In the genomic region with DNA sequence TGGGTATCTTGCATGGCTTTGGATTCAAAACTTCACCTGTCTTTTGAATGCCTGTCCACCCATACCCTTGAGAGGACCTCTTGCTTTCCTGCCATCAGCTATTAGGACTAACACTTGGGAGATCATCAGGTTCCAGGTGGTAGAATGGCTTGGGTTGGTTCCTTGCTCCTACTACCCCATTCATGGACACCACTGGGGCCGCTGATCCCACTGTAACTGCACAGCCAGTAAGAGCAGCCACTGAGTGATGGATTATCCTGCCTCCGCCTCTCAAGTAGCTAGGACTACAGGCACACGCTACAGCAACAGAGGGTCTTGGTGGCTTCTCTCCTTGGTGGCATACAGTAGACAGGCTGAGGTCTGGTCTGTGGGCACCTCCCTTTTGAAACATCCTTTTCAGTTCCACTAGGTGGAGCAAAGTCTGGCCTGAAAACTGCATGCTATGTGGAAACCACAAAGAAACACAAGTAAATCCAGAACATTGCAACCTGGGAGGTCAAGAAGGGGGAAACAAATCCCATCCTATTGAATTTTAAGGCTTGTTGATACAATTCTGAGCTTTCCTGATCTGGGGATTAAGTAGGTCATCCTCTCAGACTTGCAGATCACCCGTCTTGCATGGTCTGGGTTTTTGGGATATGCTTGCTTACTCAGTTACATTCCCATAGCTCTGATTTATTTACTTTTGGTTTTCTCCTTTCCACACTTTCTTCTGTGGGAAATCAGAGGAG, we compare ENCODE assay signal across 9 cellular contexts. TPM values are rescaled to one million over a fixed set of nuclear protein-coding genes. Genes with fewer than 3 reads are reported as not detected.
DNase-seq lines count a peak whose midpoint lies in the region; ATAC-seq and TF ChIP-seq lines count a peak whose summit lies in the region.
"Had no signal": no experiment of that assay in that cellular context is flagged by ENCODE, and none has a peak within 500 bp of the region (broad histone marks: within the 10 kb centered on the region; RNA-seq: fewer than 3 reads in every experiment).

No MANE protein-coding gene starts in this region.

- H3K79me2 ChIP-seq in H9 (ENCODE audit: insufficient read depth, low read length) (no peaks in the 10 kb centered on the region), SU-DHL-6 (ENCODE audit: insufficient read depth, low read length) (peaks cover 72% of the 10 kb centered on the region), osteoblast (ENCODE audit: insufficient read depth, low read length) (peaks cover 82% of the 10 kb centered on the region)

- H3K9ac ChIP-seq in H9 (ENCODE audit: extremely low read depth, insufficient read length, low read length) (no peak overlapping the region), SU-DHL-6 (ENCODE audit: low read length) (no peak overlapping the region)

- H2BK12ac ChIP-seq in H9 (ENCODE audit: insufficient read length, low read depth, low read length): no peak overlapping the region

- H3K14ac ChIP-seq in H9 (ENCODE audit: insufficient read depth, low read length): no peak overlapping the region

- H3K4ac ChIP-seq in H9 (ENCODE audit: low read depth, low read length): no peak overlapping the region

- H2AFZ ChIP-seq in H9 (ENCODE audit: low read length): no peak overlapping the region
- H2AFZ ChIP-seq in SU-DHL-6 (ENCODE audit: low read depth, low read length, severe bottlenecking): no peak overlapping the region
- no peak overlapping the region for H2AFZ ChIP-seq in osteoblast (ENCODE audit: low read length)

- H4K8ac ChIP-seq in H9 (replicated peaks; ENCODE audit: insufficient read length, low read depth, low read length): no peak overlapping the region

- H3K23ac ChIP-seq in H9 (ENCODE audit: insufficient read length, low read depth, low read length): no peak overlapping the region

- DNase-seq in CD1c-positive myeloid dendritic cell (ENCODE audit: extremely low spot score): peak; percentile 46
- DNase-seq in H9: peak; percentile 49
- DNase-seq in fibroblast of peridontal ligament (ENCODE audit: extremely low read depth): peak; percentile 87
- peak; percentile 59 for DNase-seq in osteoblast (ENCODE audit: insufficient read length, low spot score, missing footprints)
- DNase-seq in occipital lobe (lab: John Stamatoyannopoulos, UW): no peak
- DNase-seq in activated gamma-delta T cell (lab: John Stamatoyannopoulos, UW): no peak

- no peak overlapping the region for H2BK20ac ChIP-seq in H9 (ENCODE audit: low read depth, low read length, poor library complexity, severe bottlenecking)

- peak overlapping the region in 1 of 3 experiments; percentile 51; a peak in 4 of 7 replicates for H3K27ac Mint-ChIP-seq in H9

- H3K4me3 Mint-ChIP-seq in H9: no peak overlapping the region
- H3K4me3 Mint-ChIP-seq: T-helper 1 cell treated with Interleukin-12 subunit alpha and Interleukin-12 subunit beta and Interleukin-4 antibody, amounts not matched to agents 30 μg/mL and 1 μg/mL, for 36 hours had no signal

- no peaks in the 10 kb centered on the region for H3K79me1 ChIP-seq in H9 (ENCODE audit: insufficient read depth, low read depth, low read length, poor library complexity, severe bottlenecking)

- peaks cover 0 to 3% of the 10 kb centered on the region in 2 experiments; a peak in 2 of 5 replicates for H3K9me3 Mint-ChIP-seq in H9
- H3K9me3 Mint-ChIP-seq: T-helper 1 cell treated with Interleukin-12 subunit alpha and Interleukin-12 subunit beta and Interleukin-4 antibody, amounts not matched to agents 30 μg/mL and 1 μg/mL, for 36 hours had no signal

- ATAC-seq in GM19467 (IDR thresholded peaks at IDR 0.05; ENCODE audit: unreplicated experiment): no peak

- H3K4me1 ChIP-seq in H9 (ENCODE audit: insufficient read depth, low read length) (no peaks in the 10 kb centered on the region), osteoblast (ENCODE audit: insufficient read depth, low read length) (peaks cover 37% of the 10 kb centered on the region)

- no peaks in the 10 kb centered on the region for H3K27me3 ChIP-seq in H9 (ENCODE audit: insufficient read depth, low read length)
- H3K27me3 ChIP-seq in SU-DHL-6 (ENCODE audit: low read length): no peaks in the 10 kb centered on the region
- H3K27me3 ChIP-seq in osteoblast (ENCODE audit: insufficient read depth, low read length): no peaks in the 10 kb centered on the region

- H4K20me1 ChIP-seq in H9 (ENCODE audit: control insufficient read depth, insufficient read depth, insufficient read length) (no peaks in the 10 kb centered on the region), SU-DHL-6 (ENCODE audit: low read depth, low read length) (0 out of 2 replicates have a peak, but pooled peaks cover 2% of the 10 kb centered on the region), osteoblast (ENCODE audit: insufficient read depth, low read length) (peaks cover 10% of the 10 kb centered on the region)

- no peak overlapping the region for H4K5ac ChIP-seq in H9 (ENCODE audit: insufficient read length, low read depth, low read length)

- H3K56ac ChIP-seq in H9 (ENCODE audit: insufficient read length, low read depth, low read length): no peak overlapping the region

- no peak overlapping the region for H2BK5ac ChIP-seq in H9 (ENCODE audit: insufficient read length, low read length)

- H3K4me1 Mint-ChIP-seq in H9: peaks cover 6 to 15% of the 10 kb centered on the region in 2 experiments; a peak in 3 of 4 replicates

- H2BK120ac ChIP-seq in H9 (ENCODE audit: low read depth, low read length, poor library complexity, severe bottlenecking): no peak overlapping the region

- no peak overlapping the region for H3T11ph ChIP-seq in H9 (ENCODE audit: low read length)

- H2AK5ac ChIP-seq in H9 (ENCODE audit: insufficient read length, low read length): no peak overlapping the region

- peaks cover 0 to 2% (median 0%) of the 10 kb centered on the region in 3 experiments; a peak in 1 of 7 replicates for H3K36me3 Mint-ChIP-seq in H9 (ENCODE audit: insufficient read depth in 1 of 3, low read depth in 3 of 3)

- no peak overlapping the region for H3K27ac ChIP-seq in H9 (ENCODE audit: insufficient read length, low read depth, low read length)
- no peak overlapping the region for H3K27ac ChIP-seq in SU-DHL-6 (ENCODE audit: low read depth, low read length)
- H3K27ac ChIP-seq in osteoblast (ENCODE audit: low read depth, low read length): peak overlapping the region; percentile 99

- H3K9me3 ChIP-seq in H9 (ENCODE audit: control insufficient read depth, low read depth, low read length) (no peaks in the 10 kb centered on the region), SU-DHL-6 (ENCODE audit: insufficient read depth, low read length) (no peaks in the 10 kb centered on the region), osteoblast (ENCODE audit: low read depth, low read length) (no peaks in the 10 kb centered on the region)

- H2BK15ac ChIP-seq in H9 (ENCODE audit: low read depth, low read length): no peak overlapping the region

- H3F3A ChIP-seq in SU-DHL-6 (ENCODE audit: insufficient read depth): no peaks in the 10 kb centered on the region

- no CpG with 5 or more reads among the region's 4 CpGs for whole genome bisulfite sequencing in H9 (ENCODE audit: extremely low coverage, insufficient read length, low lambda C conversion rate)

- no peaks in the 10 kb centered on the region for H3K23me2 ChIP-seq in H9 (ENCODE audit: insufficient read length, low read depth, low read length, poor library complexity, severe bottlenecking)

- no peak overlapping the region for H3K18ac ChIP-seq in H9 (ENCODE audit: insufficient read length, low read depth, low read length)

- no peaks in the 10 kb centered on the region for H3K27me3 Mint-ChIP-seq in H9 (ENCODE audit: low read depth)

- no peak overlapping the region for H4K91ac ChIP-seq in H9 (ENCODE audit: insufficient read length, low read depth, low read length)

- no peak overlapping the region for H3K4me2 ChIP-seq in H9 (ENCODE audit: insufficient read depth, insufficient read length, low read length)
- H3K4me2 ChIP-seq in SU-DHL-6 (ENCODE audit: low read depth, low read length, poor library complexity, severe bottlenecking): no peak overlapping the region
- peak overlapping the region; percentile 74 for H3K4me2 ChIP-seq in osteoblast (ENCODE audit: insufficient read depth, low read length)

- H3K4me3 ChIP-seq in SU-DHL-6 (ENCODE audit: insufficient read depth, low read length, poor library complexity, severe bottlenecking) (no peak overlapping the region), osteoblast (ENCODE audit: insufficient read depth, low read length) (peak overlapping the region; percentile 41)

- TF ChIP-seq CTCF in H9 (conservative IDR thresholded peaks at IDR 0.05): peak; percentile 66
- TF ChIP-seq CTCF in SU-DHL-6 (IDR thresholded peaks at IDR 0.05; ENCODE audit: insufficient read depth, low read length, poor library complexity, severe bottlenecking): peak; percentile 45
- TF ChIP-seq CTCF in osteoblast (IDR thresholded peaks at IDR 0.05; ENCODE audit: extremely low read depth, low read depth, low read length): peak; percentile 73

- no peaks in the 10 kb centered on the region for H3K9me2 ChIP-seq in SU-DHL-6 (replicated peaks; ENCODE audit: insufficient read depth, low read length)

- H3K36me3 ChIP-seq in SU-DHL-6 (ENCODE audit: low read length) (no peaks in the 10 kb centered on the region), osteoblast (ENCODE audit: insufficient read depth, low read length) (no peaks in the 10 kb centered on the region)

RNA-seq across cellular contexts. Expression of a gene that starts 9.4 kb away (rescaled TPM):
- total RNA-seq in H9 (2021) (23.8 and 24.5 TPM in 2 replicates), osteoblast (76.4 and 85.5 TPM in 2 replicates), occipital lobe (31.5 TPM)

RNA-seq across cellular contexts. Expression of a gene that starts 38.7 kb away (rescaled TPM):
- 32.7 and 34.7 TPM in 2 replicates for total RNA-seq in H9 (2021)
- total RNA-seq in osteoblast: 2.9 and 3.6 TPM in 2 replicates
- total RNA-seq in occipital lobe: 4.8 TPM

RNA-seq across cellular contexts. Expression of a gene that starts 38.9 kb away (rescaled TPM):
- total RNA-seq in H9 (2021): 16.5 and 16.9 TPM in 2 replicates
- 5.3 and 5.8 TPM in 2 replicates for total RNA-seq in osteoblast
- total RNA-seq in occipital lobe: 31.2 TPM

Comparison
In these comparisons a context has a peak if more than half of its experiments do, and no peak if none do; other contexts are left out.
1. DNase-seq: peak in CD1c-positive myeloid dendritic cell (single experiment), H9 (single experiment), fibroblast of peridontal ligament (single experiment) and osteoblast (single experiment); none in occipital lobe (single experiment) and activated gamma-delta T cell (single experiment).
2. Peak in every context shown above with its lines, with median percentiles within 50 percentile points of each other: CTCF ChIP-seq.